In the genomic region with DNA sequence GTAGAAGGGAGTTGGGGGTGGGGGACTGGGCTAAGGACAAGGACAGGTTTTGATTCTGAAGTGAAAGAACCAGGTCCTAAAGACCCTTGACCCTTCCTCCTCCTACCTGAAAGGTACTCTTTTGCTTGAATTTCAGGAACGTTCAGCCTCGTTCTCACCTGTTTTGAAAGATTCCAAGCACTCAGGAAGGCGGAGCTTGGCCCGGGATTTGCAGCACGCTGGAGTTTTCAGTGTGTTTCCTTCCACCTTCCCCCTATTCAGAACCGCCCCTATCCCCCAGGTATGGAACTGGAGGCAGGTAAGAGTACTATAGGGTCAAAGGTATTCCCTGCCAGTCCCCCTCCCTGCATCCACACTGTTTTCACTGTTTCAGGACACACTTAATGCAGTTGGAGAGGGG, we compare ENCODE assay signal across 18 cellular contexts.
"Had no signal": no experiment of that assay in that cellular context is flagged by ENCODE, and none has a peak within 500 bp of the region (broad histone marks: within the 10 kb centered on the region; RNA-seq: fewer than 3 reads in every experiment).

No MANE protein-coding gene starts in this region.

- H3K9me3 ChIP-seq: body of pancreas, colonic mucosa, ovary had no signal

- H3K36me3 ChIP-seq: colonic mucosa, neural progenitor cell, ovary had no signal

- H3K4me2 ChIP-seq: neural progenitor cell had no signal

- H3K4me3 Mint-ChIP-seq: activated CD4-positive, alpha-beta T cell treated with anti-CD3 and anti-CD28 coated beads, Interleukin-2, amount 10 ng/mL, durations not matched to agents 24 days and 14 days; activated naive CD8-positive, alpha-beta T cell; activated T-cell treated with anti-CD3 and anti-CD28 coated beads, Interleukin-2, amount 50 U/mL, for 72 hours; neural progenitor cell; stimulated activated effector memory CD8-positive, alpha-beta T cell treated with anti-CD3 and anti-CD28 coated beads, Interleukin-12 subunit alpha, Interleukin-12 subunit beta, amount 100 ng/mL, for 72 hours; T-helper 17 cell had no signal

- H3K27me3 ChIP-seq: body of pancreas, colonic mucosa, ovary had no signal

- DNase-seq: activated CD4-positive, alpha-beta T cell treated with anti-CD3 and anti-CD28 coated beads, Interleukin-2, amount 10 ng/mL, durations not matched to agents 24 days and 14 days; activated CD8-positive, alpha-beta memory T cell treated with anti-CD3 and anti-CD28 coated beads, Interleukin-2, amount 50 U/mL, for 48 hours; activated gamma-delta T cell; activated T-cell treated with anti-CD3 and anti-CD28 coated beads, Interleukin-2, amount 50 U/mL, for 72 hours; amniotic stem cell; central memory CD4-positive, alpha-beta T cell; colonic mucosa; kidney glomerular epithelial cell; midbrain; ovary; stimulated activated CD4-positive, alpha-beta T cell treated with anti-CD3 and anti-CD28 coated beads, Interleukin-12 subunit alpha, Interleukin-12 subunit beta, amount 100 ng/mL, for 4 hours; stimulated activated CD4-positive, alpha-beta T cell treated with anti-CD3 and anti-CD28 coated beads, Interleukin-2, amount 100 ng/mL, for 24 hours; T-helper 17 cell had no signal

- H3K4me1 ChIP-seq: body of pancreas, colonic mucosa, neural progenitor cell had no signal

- H3K27ac Mint-ChIP-seq: activated CD4-positive, alpha-beta T cell treated with anti-CD3 and anti-CD28 coated beads, Interleukin-2, amount 10 ng/mL, durations not matched to agents 24 days and 14 days; activated naive CD8-positive, alpha-beta T cell; activated T-cell treated with anti-CD3 and anti-CD28 coated beads, Interleukin-2, amount 50 U/mL, for 72 hours; neural progenitor cell; stimulated activated effector memory CD8-positive, alpha-beta T cell treated with anti-CD3 and anti-CD28 coated beads, Interleukin-12 subunit alpha, Interleukin-12 subunit beta, amount 100 ng/mL, for 72 hours; T-helper 17 cell had no signal

- ATAC-seq: activated T-cell treated with anti-CD3 and anti-CD28 coated beads, Interleukin-2, amount 50 U/mL, for 72 hours; body of pancreas; esophagus mucosa; stimulated activated effector memory CD8-positive, alpha-beta T cell treated with anti-CD3 and anti-CD28 coated beads, Interleukin-12 subunit alpha, Interleukin-12 subunit beta, amount 100 ng/mL, for 72 hours; T-helper 17 cell had no signal

- H3K9me3 Mint-ChIP-seq: activated CD4-positive, alpha-beta T cell treated with anti-CD3 and anti-CD28 coated beads, Interleukin-2, amount 10 ng/mL, durations not matched to agents 24 days and 14 days; activated T-cell treated with anti-CD3 and anti-CD28 coated beads, Interleukin-2, amount 50 U/mL, for 72 hours; stimulated activated effector memory CD8-positive, alpha-beta T cell treated with anti-CD3 and anti-CD28 coated beads, Interleukin-12 subunit alpha, Interleukin-12 subunit beta, amount 100 ng/mL, for 72 hours had no signal

- H2AFZ ChIP-seq: neural progenitor cell had no signal

- H3K27ac ChIP-seq: body of pancreas, colonic mucosa, neural progenitor cell, ovary had no signal

- H3K4me3 ChIP-seq: body of pancreas, colonic mucosa, neural progenitor cell, ovary had no signal
